Comparison of ENCODE assay signal across 6 cellular contexts in the genomic region with DNA sequence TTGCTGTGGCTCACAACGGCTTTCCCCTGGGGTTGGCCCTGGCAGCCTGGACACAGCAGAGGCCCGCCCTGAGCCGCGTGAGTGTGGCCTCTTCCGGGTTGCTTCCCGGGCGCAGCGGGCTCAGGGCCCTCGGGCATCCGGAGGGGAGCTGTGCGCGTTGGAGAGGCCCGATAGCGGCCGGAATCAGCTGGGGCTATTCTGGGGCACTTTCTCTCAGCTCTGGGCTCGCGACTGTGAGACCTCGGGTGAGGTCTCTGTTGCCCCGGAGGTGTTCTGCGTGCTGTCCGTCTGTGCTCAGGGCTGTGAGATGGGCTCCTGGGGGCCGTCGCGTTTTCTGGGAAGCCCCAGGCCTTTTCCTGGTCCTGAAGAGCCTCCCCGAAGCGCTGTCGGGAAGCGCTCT. TPM values are rescaled to one million over a fixed set of nuclear protein-coding genes. Genes with fewer than 3 reads are reported as not detected.
"Had no signal": no experiment of that assay in that cellular context is flagged by ENCODE, and none has a peak within 500 bp of the region (broad histone marks: within the 10 kb centered on the region; RNA-seq: fewer than 3 reads in every experiment).

No MANE protein-coding gene starts in this region.

RNA-seq across cellular contexts. Expression of gene ELOA2, which starts 0.8 kb away (rescaled TPM):
- total RNA-seq: GM23248, GM23338, H1, H4, H9, HFFc6 had no signal
